14 cellular contexts compared by ENCODE assay signal in genomic region chr3:37768107-37768809, GRCh38.
A peak's percentile ranks its signal among the peaks of the same experiment; 100 is the strongest.
DNase-seq lines count a peak whose midpoint lies in the region; ATAC-seq and TF ChIP-seq lines count a peak whose summit lies in the region.
"Had no signal": no experiment of that assay in that cellular context is flagged by ENCODE, and none has a peak within 500 bp of the region (broad histone marks: within the 10 kb centered on the region; RNA-seq: fewer than 3 reads in every experiment).

No MANE protein-coding gene starts in this region.

- H3K4me2 ChIP-seq in hepatocyte, result peak overlapping the region; percentile 56

- H3K9me3 ChIP-seq in cardiac muscle cell (ENCODE audit: low read depth) (no peaks in the 10 kb centered on the region), hepatocyte (ENCODE audit: low read depth) (no peaks in the 10 kb centered on the region)
- H3K9me3 ChIP-seq: spleen had no signal

- H3K27me3 ChIP-seq in cardiac muscle cell, result no peaks in the 10 kb centered on the region
- no peaks in the 10 kb centered on the region for H3K27me3 ChIP-seq in hepatocyte
- H3K27me3 ChIP-seq: spleen had no signal

- peak overlapping the region; percentile 77 for H3K27ac Mint-ChIP-seq in type B pancreatic cell
- H3K27ac Mint-ChIP-seq: activated CD4-positive, alpha-beta T cell treated with anti-CD3 and anti-CD28 coated beads, Interleukin-2, amount 10 ng/mL, durations not matched to agents 7 days and 5 days; activated naive CD4-positive, alpha-beta T cell treated with anti-CD3 and anti-CD28 coated beads, Interleukin-2, amount 50 U/mL, for 72 hours; B cell; stimulated activated memory B cell treated with anti-CD40 and anti-IgM and Interleukin-4, amounts not matched to agents 10 μg/mL and 1 μg/mL and 100 μg/mL, for 72 hours had no signal

- ATAC-seq in Right ventricle myocardium inferior (no peak), GM18870 (IDR thresholded peaks at IDR 0.05; ENCODE audit: unreplicated experiment) (no peak)
- ATAC-seq: stimulated activated memory B cell treated with anti-CD40 and anti-IgM and Interleukin-4, amounts not matched to agents 10 μg/mL and 1 μg/mL and 100 μg/mL, for 72 hours had no signal

- no peaks in the 10 kb centered on the region for H3K79me2 ChIP-seq in hepatocyte

- TF ChIP-seq CTCF in cardiac muscle cell (IDR thresholded peaks at IDR 0.05; ENCODE audit: low read depth, low read length) (no peak), hepatocyte (IDR thresholded peaks at IDR 0.05; ENCODE audit: poor library complexity) (no peak), type B pancreatic cell (conservative IDR thresholded peaks at IDR 0.05) (no peak), GM13976 (IDR thresholded peaks at IDR 0.05; ENCODE audit: borderline replicate concordance, control extremely low read depth, extremely low read depth, insufficient read depth, missing control alignments) (no peak)

- WGBS in hepatocyte (ENCODE audit: low lambda C conversion rate, missing lambda C conversion rate), result 10% methylated on average over 8 of the region's 8 CpGs

- no peaks in the 10 kb centered on the region for H3K9me2 ChIP-seq in hepatocyte (replicated peaks; ENCODE audit: insufficient read depth)

- H2AFZ ChIP-seq in hepatocyte, result no peak overlapping the region

- intact Hi-C loops in Right ventricle myocardium inferior (cut with DNase I), result no loop called here

- H3K27ac ChIP-seq in cardiac muscle cell, result no peak overlapping the region
- H3K27ac ChIP-seq in hepatocyte, result peak overlapping the region; percentile 85

- no peaks in the 10 kb centered on the region for H4K20me1 ChIP-seq in hepatocyte (ENCODE audit: insufficient read depth, poor library complexity, severe bottlenecking)

- peak overlapping the region; percentile 42 for H3K4me3 Mint-ChIP-seq in type B pancreatic cell
- H3K4me3 Mint-ChIP-seq: activated CD4-positive, alpha-beta T cell treated with anti-CD3 and anti-CD28 coated beads, Interleukin-2, amount 10 ng/mL, durations not matched to agents 7 days and 5 days; B cell; stimulated activated memory B cell treated with anti-CD40 and anti-IgM and Interleukin-4, amounts not matched to agents 10 μg/mL and 1 μg/mL and 100 μg/mL, for 72 hours had no signal

- H3K4me1 ChIP-seq in cardiac muscle cell (ENCODE audit: low read depth) (peaks cover 76% of the 10 kb centered on the region), hepatocyte (ENCODE audit: insufficient read depth) (peaks cover 61% of the 10 kb centered on the region)

- peaks cover 4% of the 10 kb centered on the region for H3K36me3 Mint-ChIP-seq in type B pancreatic cell
- H3K36me3 Mint-ChIP-seq: activated naive CD4-positive, alpha-beta T cell treated with anti-CD3 and anti-CD28 coated beads, Interleukin-2, amount 50 U/mL, for 72 hours; stimulated activated memory B cell treated with anti-CD40 and anti-IgM and Interleukin-4, amounts not matched to agents 10 μg/mL and 1 μg/mL and 100 μg/mL, for 72 hours had no signal

- peaks cover 83% of the 10 kb centered on the region for H3K4me1 Mint-ChIP-seq in type B pancreatic cell (ENCODE audit: unreplicated experiment)
- H3K4me1 Mint-ChIP-seq: activated CD4-positive, alpha-beta T cell treated with anti-CD3 and anti-CD28 coated beads, Interleukin-2, amount 10 ng/mL, durations not matched to agents 7 days and 5 days; B cell; stimulated activated memory B cell treated with anti-CD40 and anti-IgM and Interleukin-4, amounts not matched to agents 10 μg/mL and 1 μg/mL and 100 μg/mL, for 72 hours had no signal

- peaks cover 12% of the 10 kb centered on the region for H3K27me3 Mint-ChIP-seq in type B pancreatic cell

- H3K9me3 Mint-ChIP-seq in type B pancreatic cell, result no peaks in the 10 kb centered on the region
- H3K9me3 Mint-ChIP-seq: activated CD4-positive, alpha-beta T cell treated with anti-CD3 and anti-CD28 coated beads, Interleukin-2, amount 10 ng/mL, durations not matched to agents 7 days and 5 days; activated naive CD4-positive, alpha-beta T cell treated with anti-CD3 and anti-CD28 coated beads, Interleukin-2, amount 50 U/mL, for 72 hours; stimulated activated memory B cell treated with anti-CD40 and anti-IgM and Interleukin-4, amounts not matched to agents 10 μg/mL and 1 μg/mL and 100 μg/mL, for 72 hours had no signal

- H3K36me3 ChIP-seq in cardiac muscle cell (no peaks in the 10 kb centered on the region), hepatocyte (replicated peaks; ENCODE audit: insufficient read depth, low read depth) (no peaks in the 10 kb centered on the region)

- in situ Hi-C loops in GM13976 (cut with MboI; ENCODE audit: low sequenced_read_pairs, unreplicated experiment), result no loop called here

- DNase-seq in cardiac muscle cell (ENCODE audit: low read depth in 1 of 2, low spot score in 1 of 2) (peak; percentile 63 to 64), Right ventricle myocardium inferior (ENCODE audit: missing footprints) (no peak), hepatocyte (ENCODE audit: low spot score) (peak; percentile 82), type B pancreatic cell (ENCODE audit: extremely low spot score, unreplicated experiment) (no peak), GM13976 (ENCODE audit: low spot score) (no peak), EL (no peak)
- DNase-seq: activated CD4-positive, alpha-beta T cell treated with anti-CD3 and anti-CD28 coated beads, Interleukin-2, amount 10 ng/mL, durations not matched to agents 7 days and 5 days; SIG-M5; spleen had no signal

- H3K4me3 ChIP-seq in cardiac muscle cell (no peak overlapping the region), hepatocyte (no peak overlapping the region)
- H3K4me3 ChIP-seq: spleen had no signal

TF ChIP-seq in PFSK-1, 5 proteins besides CTCF, POLR2A, EP300 and RAD21:
- TF ChIP-seq, protein P1, sequence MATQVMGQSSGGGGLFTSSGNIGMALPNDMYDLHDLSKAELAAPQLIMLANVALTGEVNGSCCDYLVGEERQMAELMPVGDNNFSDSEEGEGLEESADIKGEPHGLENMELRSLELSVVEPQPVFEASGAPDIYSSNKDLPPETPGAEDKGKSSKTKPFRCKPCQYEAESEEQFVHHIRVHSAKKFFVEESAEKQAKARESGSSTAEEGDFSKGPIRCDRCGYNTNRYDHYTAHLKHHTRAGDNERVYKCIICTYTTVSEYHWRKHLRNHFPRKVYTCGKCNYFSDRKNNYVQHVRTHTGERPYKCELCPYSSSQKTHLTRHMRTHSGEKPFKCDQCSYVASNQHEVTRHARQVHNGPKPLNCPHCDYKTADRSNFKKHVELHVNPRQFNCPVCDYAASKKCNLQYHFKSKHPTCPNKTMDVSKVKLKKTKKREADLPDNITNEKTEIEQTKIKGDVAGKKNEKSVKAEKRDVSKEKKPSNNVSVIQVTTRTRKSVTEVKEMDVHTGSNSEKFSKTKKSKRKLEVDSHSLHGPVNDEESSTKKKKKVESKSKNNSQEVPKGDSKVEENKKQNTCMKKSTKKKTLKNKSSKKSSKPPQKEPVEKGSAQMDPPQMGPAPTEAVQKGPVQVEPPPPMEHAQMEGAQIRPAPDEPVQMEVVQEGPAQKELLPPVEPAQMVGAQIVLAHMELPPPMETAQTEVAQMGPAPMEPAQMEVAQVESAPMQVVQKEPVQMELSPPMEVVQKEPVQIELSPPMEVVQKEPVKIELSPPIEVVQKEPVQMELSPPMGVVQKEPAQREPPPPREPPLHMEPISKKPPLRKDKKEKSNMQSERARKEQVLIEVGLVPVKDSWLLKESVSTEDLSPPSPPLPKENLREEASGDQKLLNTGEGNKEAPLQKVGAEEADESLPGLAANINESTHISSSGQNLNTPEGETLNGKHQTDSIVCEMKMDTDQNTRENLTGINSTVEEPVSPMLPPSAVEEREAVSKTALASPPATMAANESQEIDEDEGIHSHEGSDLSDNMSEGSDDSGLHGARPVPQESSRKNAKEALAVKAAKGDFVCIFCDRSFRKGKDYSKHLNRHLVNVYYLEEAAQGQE (IDR thresholded peaks at IDR 0.05; ENCODE audit: insufficient read depth in 1 of 2, low read depth in 2 of 2, low read length in 2 of 2), result no peak
- TF ChIP-seq FOXP2 (optimal IDR thresholded peaks at IDR 0.05; ENCODE audit: borderline replicate concordance, extremely low read depth, extremely low read length, insufficient read depth) (peak; percentile 50), SIN3A (IDR thresholded peaks at IDR 0.05; ENCODE audit: borderline replicate concordance, insufficient read depth, low read length) (peak; percentile 59; the same call in 1 of the 2 replicates)

Comparison
In these comparisons a context has a peak if more than half of its experiments do, and no peak if none do; other contexts are left out.
1. DNase-seq: peak in cardiac muscle cell (2 of 2) and hepatocyte (single experiment); none in Right ventricle myocardium inferior (single experiment), type B pancreatic cell (single experiment), GM13976 (single experiment) and EL (single experiment).